In the genomic region with DNA sequence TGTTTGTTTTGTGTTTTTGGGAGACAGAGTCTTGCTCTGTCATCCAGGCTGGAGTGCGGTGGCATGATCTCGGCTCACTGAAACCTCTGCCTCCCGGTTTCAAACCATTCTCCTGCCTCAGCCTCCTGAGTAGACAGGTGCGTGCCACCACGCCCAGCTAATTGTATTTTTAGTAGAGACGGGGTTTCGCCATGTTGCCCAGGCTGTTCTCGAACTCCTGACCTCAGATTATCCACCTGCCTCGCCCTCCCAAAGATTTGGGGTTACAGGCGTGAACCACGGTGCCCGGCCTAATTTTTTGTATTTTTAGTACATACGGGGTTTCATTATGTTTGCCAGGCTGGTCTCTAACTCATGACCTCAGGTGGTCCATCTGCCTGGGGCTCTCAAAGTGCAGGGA, we compare ENCODE assay signal across 7 cellular contexts.
"Had no signal": no experiment of that assay in that cellular context is flagged by ENCODE, and none has a peak within 500 bp of the region (broad histone marks: within the 10 kb centered on the region; RNA-seq: fewer than 3 reads in every experiment).

No MANE protein-coding gene starts in this region.

- H3K4me3 ChIP-seq: GM23248, HAP-1 had no signal

- ATAC-seq: HCT116 had no signal

- H3K27ac ChIP-seq: GM23248 had no signal

- H3K9ac ChIP-seq: GM23248 had no signal

- H3K4me3 Mint-ChIP-seq: HFFc6 had no signal

- DNase-seq: GM23248, GOT3, H7, HFFc6, IMR-90 had no signal

- H3K9me3 ChIP-seq: HAP-1 had no signal

- H3K36me3 ChIP-seq: HAP-1 had no signal

- H3K4me1 ChIP-seq: HAP-1 had no signal

- H3K27ac Mint-ChIP-seq: HFFc6 had no signal
